Comparison of ENCODE assay signal across 25 cellular contexts in genomic region chr4:149112109-149112508, GRCh38.
"Had no signal": no experiment of that assay in that cellular context is flagged by ENCODE, and none has a peak within 500 bp of the region (broad histone marks: within the 10 kb centered on the region; RNA-seq: fewer than 3 reads in every experiment).

No MANE protein-coding gene starts in this region.

- H3K27me3 ChIP-seq: right lobe of liver, testis had no signal

- H3K9me3 ChIP-seq: lower lobe of right lung, right lobe of liver, testis had no signal

- H3K27ac ChIP-seq: lower lobe of right lung, right lobe of liver, skin epidermis, testis had no signal

- H3K4me1 ChIP-seq: lower lobe of right lung, right lobe of liver, testis had no signal

- H3K36me3 ChIP-seq: lower lobe of right lung, right lobe of liver had no signal

- H3K4me3 ChIP-seq: lower lobe of right lung, right lobe of liver, skin epidermis, testis had no signal

- ATAC-seq: activated CD4-positive, CD25-positive, alpha-beta regulatory T cell treated with anti-CD3 and anti-CD28 coated beads, Interleukin-2, amount 50 U/mL, for 24 hours; activated CD8-positive, alpha-beta memory T cell treated with anti-CD3 and anti-CD28 coated beads, Interleukin-2, amount 10 ng/mL, durations not matched to agents 7 days and 5 days; activated CD8-positive, alpha-beta T cell treated with anti-CD3 and anti-CD28 coated beads for 36 hours; left lobe of liver; lower lobe of right lung; right lobe of liver; T-helper 17 cell had no signal

- DNase-seq: activated CD4-positive, alpha-beta T cell treated with anti-CD3 and anti-CD28 coated beads, Interleukin-2, amount 10 ng/mL, durations not matched to agents 24 days and 14 days; activated CD8-positive, alpha-beta memory T cell treated with anti-CD3 and anti-CD28 coated beads, Interleukin-2, amount 10 ng/mL, durations not matched to agents 7 days and 5 days; activated CD8-positive, alpha-beta T cell treated with anti-CD3 and anti-CD28 coated beads for 36 hours; activated effector memory CD4-positive, alpha-beta T cell treated with anti-CD3 and anti-CD28 coated beads, Interleukin-2, amount 50 U/mL, for 16 hours; activated T-cell treated with anti-CD3 and anti-CD28 coated beads for 4 hours; aorta; caudate nucleus; dermis blood vessel endothelial cell; effector CD8-positive, alpha-beta T cell; foreskin melanocyte; immature natural killer cell; lower lobe of right lung; naive B cell; occipital lobe; posterior cingulate gyrus; right lobe of liver; stimulated activated CD4-positive, alpha-beta T cell treated with anti-CD3 and anti-CD28 coated beads, Interleukin-2, amount 100 ng/mL, for 24 hours; stimulated activated CD8-positive, alpha-beta memory T cell treated with anti-CD3 and anti-CD28 coated beads, Interleukin-4, amount 100 ng/mL, for 48 hours; stimulated activated naive CD4-positive, alpha-beta T cell; T-helper 17 cell; testis; trophoblast cell had no signal
